ENCODE assay signal across 26 cellular contexts in genomic region chr3:27565201-27565827, GRCh38.
DNase-seq lines count a peak whose midpoint lies in the region; ATAC-seq and TF ChIP-seq lines count a peak whose summit lies in the region.
"Had no signal": no experiment of that assay in that cellular context is flagged by ENCODE, and none has a peak within 500 bp of the region (broad histone marks: within the 10 kb centered on the region; RNA-seq: fewer than 3 reads in every experiment).

No MANE protein-coding gene starts in this region.

- H3K27me3 Mint-ChIP-seq in chondrocyte (ENCODE audit: low read depth), result no peaks in the 10 kb centered on the region
- H3K27me3 Mint-ChIP-seq: activated B cell treated with CpG ODN at 0.5 μM for 24 hours; activated naive CD4-positive, alpha-beta T cell treated with anti-CD3 and anti-CD28 coated beads, Interleukin-2, amount 10 ng/mL, durations not matched to agents 7 days and 5 days; type B pancreatic cell had no signal

- peaks cover 36% of the 10 kb centered on the region for H3K4me1 Mint-ChIP-seq in chondrocyte (ENCODE audit: low read depth)
- H3K4me1 Mint-ChIP-seq: activated B cell treated with CpG ODN at 0.5 μM for 24 hours; activated naive CD4-positive, alpha-beta T cell treated with anti-CD3 and anti-CD28 coated beads, Interleukin-2, amount 10 ng/mL, durations not matched to agents 7 days and 5 days; mesothelial cell of epicardium; natural killer cell had no signal

- intact Hi-C loops in ovary (cut with DNase I), result no loop called here
- intact Hi-C loops in Right ventricle myocardium superior (cut with DNase I), result no loop called here

- no peak overlapping the region for H3K4me3 ChIP-seq in muscle layer of colon (ENCODE audit: low read depth in 1 of 2, low read length in 2 of 2)
- no peak overlapping the region for H3K4me3 ChIP-seq in ovary
- H3K4me3 ChIP-seq: cardiac muscle cell, left ventricle myocardium inferior, pancreas, spleen had no signal

- in situ Hi-C loops in KBM-7 (cut with MboI; ENCODE audit: low pct_unique_long_range_greater_than_20kb, low sequenced_read_pairs), result no loop called here

- TF ChIP-seq POLR2A in ovary (IDR thresholded peaks at IDR 0.05), result no peak

- H3K36me3 ChIP-seq in muscle layer of colon (ENCODE audit: insufficient read depth, low read length) (no peaks in the 10 kb centered on the region), ovary (no peaks in the 10 kb centered on the region)
- H3K36me3 ChIP-seq: cardiac muscle cell, left ventricle myocardium inferior, pancreas, spleen had no signal

- no peaks in the 10 kb centered on the region for H3K9me3 Mint-ChIP-seq in chondrocyte (ENCODE audit: low read depth)
- H3K9me3 Mint-ChIP-seq: activated B cell treated with CpG ODN at 0.5 μM for 24 hours; activated naive CD4-positive, alpha-beta T cell treated with anti-CD3 and anti-CD28 coated beads, Interleukin-2, amount 10 ng/mL, durations not matched to agents 7 days and 5 days; mesothelial cell of epicardium; natural killer cell; type B pancreatic cell had no signal

- no peaks in the 10 kb centered on the region for H3K9me3 ChIP-seq in muscle layer of colon (ENCODE audit: low read length)
- no peaks in the 10 kb centered on the region for H3K9me3 ChIP-seq in ovary
- H3K9me3 ChIP-seq: left ventricle myocardium inferior, pancreas, spleen had no signal

- DNase-seq in Ammon's horn (ENCODE audit: low spot score), result peak; percentile 25
- peak; percentile 25 for DNase-seq in KBM-7
- DNase-seq in chondrocyte (ENCODE audit: low spot score), result no peak
- no peak for DNase-seq in ovary
- DNase-seq in Right ventricle myocardium superior, result no peak
- DNase-seq: activated B cell treated with CpG ODN at 0.5 μM for 24 hours; activated CD4-positive, alpha-beta T cell treated with anti-CD3 and anti-CD28 coated beads, Interleukin-2, amount 50 U/mL, for 4 hours; activated naive CD4-positive, alpha-beta T cell treated with anti-CD3 and anti-CD28 coated beads, Interleukin-2, amount 10 ng/mL, durations not matched to agents 7 days and 5 days; GDM1; H7; left ventricle myocardium inferior; MM.1S; natural killer cell; NCI-H1417 treated with DMSO at 0.1 percent for 48 hours; NCI-H2081 treated with DMSO at 0.1 percent for 48 hours; NCI-H226; NCI-H748 treated with DMSO at 0.1 percent for 48 hours; pancreas; spleen; T1000 had no signal

- no peak overlapping the region for H3K9ac ChIP-seq in muscle layer of colon (ENCODE audit: low read length)

- H3K27ac ChIP-seq in muscle layer of colon (ENCODE audit: low read depth, low read length), result peak overlapping the region; percentile 7
- no peak overlapping the region for H3K27ac ChIP-seq in ovary
- H3K27ac ChIP-seq: cardiac muscle cell, left ventricle myocardium inferior, pancreas, spleen had no signal

- H3K27me3 ChIP-seq in muscle layer of colon (ENCODE audit: control insufficient read depth in 1 of 2, insufficient read depth in 2 of 2, low read length in 2 of 2), result no peaks in the 10 kb centered on the region
- no peaks in the 10 kb centered on the region for H3K27me3 ChIP-seq in ovary
- H3K27me3 ChIP-seq: cardiac muscle cell, pancreas, spleen had no signal

- H3K27ac Mint-ChIP-seq in chondrocyte (ENCODE audit: unreplicated experiment), result peak overlapping the region; percentile 72
- H3K27ac Mint-ChIP-seq: activated B cell treated with CpG ODN at 0.5 μM for 24 hours; activated naive CD4-positive, alpha-beta T cell treated with anti-CD3 and anti-CD28 coated beads, Interleukin-2, amount 10 ng/mL, durations not matched to agents 7 days and 5 days; mesothelial cell of epicardium; natural killer cell; type B pancreatic cell had no signal

- TF ChIP-seq CTCF in chondrocyte (IDR thresholded peaks at IDR 0.05) (no peak), ovary (IDR thresholded peaks at IDR 0.05) (no peak)

- H3K4me3 Mint-ChIP-seq in chondrocyte (ENCODE audit: unreplicated experiment), result no peak overlapping the region
- H3K4me3 Mint-ChIP-seq: activated B cell treated with CpG ODN at 0.5 μM for 24 hours; activated naive CD4-positive, alpha-beta T cell treated with anti-CD3 and anti-CD28 coated beads, Interleukin-2, amount 10 ng/mL, durations not matched to agents 7 days and 5 days; mesothelial cell of epicardium; natural killer cell; type B pancreatic cell had no signal

- ATAC-seq in Right ventricle myocardium superior (ENCODE audit: poor library complexity), result no peak
- ATAC-seq in GM19328 (IDR thresholded peaks at IDR 0.05; ENCODE audit: unreplicated experiment), result no peak
- no peak for ATAC-seq in HG03135 (IDR thresholded peaks at IDR 0.05; ENCODE audit: unreplicated experiment)
- ATAC-seq: natural killer cell, pancreas had no signal

- 66 to 73% (median 70%) methylated on average over 5 of the region's 5 CpGs for WGBS in ovary, 3 donors

- no peak for TF ChIP-seq EP300 in ovary (IDR thresholded peaks at IDR 0.05)

- H3K4me1 ChIP-seq in muscle layer of colon (ENCODE audit: insufficient read depth, low read length) (peaks cover 24% of the 10 kb centered on the region), ovary (ENCODE audit: insufficient read depth) (peaks cover 2% of the 10 kb centered on the region)
- H3K4me1 ChIP-seq: pancreas had no signal

- no peaks in the 10 kb centered on the region for H3K36me3 Mint-ChIP-seq in chondrocyte (ENCODE audit: low read depth)
- H3K36me3 Mint-ChIP-seq: activated naive CD4-positive, alpha-beta T cell treated with anti-CD3 and anti-CD28 coated beads, Interleukin-2, amount 10 ng/mL, durations not matched to agents 7 days and 5 days; mesothelial cell of epicardium; natural killer cell; type B pancreatic cell had no signal

Comparison
In these comparisons a context has a peak if more than half of its experiments do, and no peak if none do; other contexts are left out.
1. DNase-seq: peak in Ammon's horn (single experiment) and KBM-7 (single experiment); none in chondrocyte (single experiment), ovary (0 of 5) and Right ventricle myocardium superior (single experiment).